Comparison of ENCODE assay signal across 17 cellular contexts in genomic region chrX:3046253-3046909, GRCh38. TPM values are rescaled to one million over a fixed set of nuclear protein-coding genes. Genes with fewer than 3 reads are reported as not detected.
DNase-seq lines count a peak whose midpoint lies in the region; ATAC-seq and TF ChIP-seq lines count a peak whose summit lies in the region.
"Had no signal": no experiment of that assay in that cellular context is flagged by ENCODE, and none has a peak within 500 bp of the region (broad histone marks: within the 10 kb centered on the region; RNA-seq: fewer than 3 reads in every experiment).

No MANE protein-coding gene starts in this region.

- no peaks in the 10 kb centered on the region for H3K36me3 Mint-ChIP-seq in activated naive CD8-positive, alpha-beta T cell treated with anti-CD3 and anti-CD28 coated beads, Interleukin-2, amount 50 U/mL, for 24 hours (ENCODE audit: low read depth)
- no peaks in the 10 kb centered on the region for H3K36me3 Mint-ChIP-seq in nephron (ENCODE audit: low read depth)
- H3K36me3 Mint-ChIP-seq: CD4-positive, alpha-beta memory T cell had no signal

- H3K4me1 ChIP-seq in KMS-11 (ENCODE audit: low read depth, poor library complexity, severe bottlenecking) (no peaks in the 10 kb centered on the region), suprapubic skin (no peaks in the 10 kb centered on the region)
- H3K4me1 ChIP-seq: parathyroid adenoma had no signal

- WGBS in suprapubic skin, result 45% methylated on average over 3 of the region's 3 CpGs

- peak; percentile 13 for DNase-seq in NOMO-1 treated with DMSO at 0.1 percent for 48 hours (lab: John Stamatoyannopoulos, UW; ENCODE audit: unreplicated experiment)
- DNase-seq in NOMO-1 treated with dmso at 0.1 percent for 144 hours (lab: John Stamatoyannopoulos, UW; ENCODE audit: unreplicated experiment), result no peak
- peak; percentile 1 for DNase-seq in activated naive CD8-positive, alpha-beta T cell treated with anti-CD3 and anti-CD28 coated beads, Interleukin-2, amount 50 U/mL, for 24 hours
- DNase-seq in mesenteric fat pad (ENCODE audit: low spot score), result no peak
- no peak for DNase-seq in suprapubic skin (ENCODE audit: low spot score in 2 of 2)
- DNase-seq: activated CD4-positive, alpha-beta T cell treated with anti-CD3 and anti-CD28 coated beads for 36 hours; activated T-cell treated with anti-CD3 and anti-CD28 coated beads, Interleukin-2, amount 50 U/mL, for 48 hours; CD4-positive, alpha-beta memory T cell; midbrain; NCI-H187 treated with DMSO at 0.1 percent for 48 hours; NCI-H524; T-helper 9 cell had no signal

- no peaks in the 10 kb centered on the region for H3K36me3 ChIP-seq in KMS-11 (ENCODE audit: insufficient read depth)
- H3K36me3 ChIP-seq in suprapubic skin, result no peaks in the 10 kb centered on the region

- TF ChIP-seq CTCF in KMS-11 (conservative IDR thresholded peaks at IDR 0.05; ENCODE audit: low read depth, low read length), result no peak
- TF ChIP-seq CTCF in nephron (IDR thresholded peaks at IDR 0.05; ENCODE audit: unreplicated experiment in 3 of 3), result no peak
- TF ChIP-seq CTCF in suprapubic skin (IDR thresholded peaks at IDR 0.05), result no peak

- H3K4me2 ChIP-seq in KMS-11, result peak overlapping the region; percentile 45

- H3K27ac Mint-ChIP-seq in activated naive CD8-positive, alpha-beta T cell treated with anti-CD3 and anti-CD28 coated beads, Interleukin-2, amount 50 U/mL, for 24 hours, result no peak overlapping the region
- H3K27ac Mint-ChIP-seq in nephron, result peak overlapping the region in 2 of 3 experiments; percentile 6 to 29
- H3K27ac Mint-ChIP-seq: activated CD4-positive, alpha-beta T cell treated with anti-CD3 and anti-CD28 coated beads for 36 hours had no signal

- no peaks in the 10 kb centered on the region for H3K79me2 ChIP-seq in KMS-11 (ENCODE audit: insufficient read depth, low read depth)
- H3K79me2 ChIP-seq: parathyroid adenoma had no signal

- H3K9me3 Mint-ChIP-seq in activated naive CD8-positive, alpha-beta T cell treated with anti-CD3 and anti-CD28 coated beads, Interleukin-2, amount 50 U/mL, for 24 hours, result no peaks in the 10 kb centered on the region
- H3K9me3 Mint-ChIP-seq in nephron, result peaks cover 3% of the 10 kb centered on the region
- H3K9me3 Mint-ChIP-seq: CD4-positive, alpha-beta memory T cell had no signal

- H3K9me3 ChIP-seq in suprapubic skin, result no peaks in the 10 kb centered on the region

- peaks cover 2% of the 10 kb centered on the region for H3K4me1 Mint-ChIP-seq in activated naive CD8-positive, alpha-beta T cell treated with anti-CD3 and anti-CD28 coated beads, Interleukin-2, amount 50 U/mL, for 24 hours
- no peaks in the 10 kb centered on the region for H3K4me1 Mint-ChIP-seq in nephron

- ATAC-seq in activated naive CD8-positive, alpha-beta T cell treated with anti-CD3 and anti-CD28 coated beads, Interleukin-2, amount 50 U/mL, for 24 hours, result peak; percentile 40
- no peak for ATAC-seq in GM19455 (IDR thresholded peaks at IDR 0.05; ENCODE audit: unreplicated experiment)
- ATAC-seq: activated CD4-positive, alpha-beta T cell treated with anti-CD3 and anti-CD28 coated beads for 36 hours had no signal

- H3K27me3 Mint-ChIP-seq in activated naive CD8-positive, alpha-beta T cell treated with anti-CD3 and anti-CD28 coated beads, Interleukin-2, amount 50 U/mL, for 24 hours, result no peaks in the 10 kb centered on the region
- peaks cover 3% of the 10 kb centered on the region for H3K27me3 Mint-ChIP-seq in nephron (ENCODE audit: low read depth)
- H3K27me3 Mint-ChIP-seq: activated CD4-positive, alpha-beta T cell treated with anti-CD3 and anti-CD28 coated beads for 36 hours had no signal

- H2AFZ ChIP-seq in KMS-11 (ENCODE audit: low read depth), result peak overlapping the region; percentile 49; the same call in 1 of the 2 replicates
- H2AFZ ChIP-seq: parathyroid adenoma had no signal

- no peaks in the 10 kb centered on the region for H3K27me3 ChIP-seq in KMS-11 (ENCODE audit: insufficient read depth, low read depth)
- H3K27me3 ChIP-seq in suprapubic skin, result no peaks in the 10 kb centered on the region

- H3K4me3 Mint-ChIP-seq in activated naive CD8-positive, alpha-beta T cell treated with anti-CD3 and anti-CD28 coated beads, Interleukin-2, amount 50 U/mL, for 24 hours, result peak overlapping the region; percentile 13
- no peak overlapping the region for H3K4me3 Mint-ChIP-seq in nephron
- H3K4me3 Mint-ChIP-seq: activated CD4-positive, alpha-beta T cell treated with anti-CD3 and anti-CD28 coated beads for 36 hours had no signal

- H3K9ac ChIP-seq in KMS-11, result 0 out of 2 replicates have a peak overlapping the region, but pooled peaks have one; percentile 18
- H3K9ac ChIP-seq: parathyroid adenoma had no signal

- H3K27ac ChIP-seq in KMS-11, result no peak overlapping the region
- H3K27ac ChIP-seq in suprapubic skin, result no peak overlapping the region
- H3K27ac ChIP-seq: 22Rv1, parathyroid adenoma had no signal

- no peaks in the 10 kb centered on the region for H4K20me1 ChIP-seq in KMS-11 (ENCODE audit: insufficient read depth)

- H3K4me3 ChIP-seq in KMS-11 (IDR thresholded peaks at IDR 0.05; ENCODE audit: insufficient read depth, low read depth, low read length), result no peak overlapping the region
- H3K4me3 ChIP-seq in suprapubic skin, result no peak overlapping the region

- TF ChIP-seq EP300 in suprapubic skin (IDR thresholded peaks at IDR 0.05), result no peak

- no peak for TF ChIP-seq POLR2A in suprapubic skin (IDR thresholded peaks at IDR 0.05)

RNA-seq across cellular contexts. Expression of gene ARSF, which starts 5.1 kb away (rescaled TPM):
- total RNA-seq in mesenteric fat pad, result not detected
- total RNA-seq in suprapubic skin, result 1 to 10 TPM; 4.1 to 9.8 (median 8.8) TPM
- total RNA-seq: activated CD4-positive, alpha-beta T cell treated with anti-CD3 and anti-CD28 coated beads for 36 hours; CD4-positive, alpha-beta memory T cell had no signal

RNA-seq across cellular contexts. Expression of gene ARSH, which starts 40.0 kb away (rescaled TPM):
- total RNA-seq in mesenteric fat pad (not detected), suprapubic skin (under 1 TPM in 1 of 4 donors, not detected in 3; 0.99 TPM)
- total RNA-seq: activated CD4-positive, alpha-beta T cell treated with anti-CD3 and anti-CD28 coated beads for 36 hours; CD4-positive, alpha-beta memory T cell had no signal

Comparison
In these comparisons a context has a peak if more than half of its experiments do, and no peak if none do; other contexts are left out.
1. DNase-seq: peak in NOMO-1 treated with DMSO at 0.1 percent for 48 hours (single experiment) and activated naive CD8-positive, alpha-beta T cell treated with anti-CD3 and anti-CD28 coated beads, Interleukin-2, amount 50 U/mL, for 24 hours (single experiment); none in NOMO-1 treated with dmso at 0.1 percent for 144 hours (single experiment), mesenteric fat pad (single experiment) and suprapubic skin (0 of 2).